1 cellular context compared by ENCODE assay signal in genomic region chr19:18153555-18154134, GRCh38.
TF ChIP-seq lines count a peak whose summit lies in the region.

No MANE protein-coding gene starts in this region.

TF ChIP-seq in IMR-90, 13 proteins besides CTCF, POLR2A, EP300 and RAD21:
- TF ChIP-seq RFX5 (IDR thresholded peaks at IDR 0.05; ENCODE audit: low read depth, low read length) (no peak), CHD1 (IDR thresholded peaks at IDR 0.05; ENCODE audit: low read depth, low read length) (no peak), NFE2L2 (IDR thresholded peaks at IDR 0.05; ENCODE audit: low read depth, low read length) (no peak), MAZ (IDR thresholded peaks at IDR 0.05; ENCODE audit: borderline replicate concordance, low read depth, low read length) (no peak), MAFK (IDR thresholded peaks at IDR 0.05; ENCODE audit: low read depth, low read length) (no peak)
TF ChIP-seq in IMR-90: peak in this region for 0.
